In the genomic region with DNA sequence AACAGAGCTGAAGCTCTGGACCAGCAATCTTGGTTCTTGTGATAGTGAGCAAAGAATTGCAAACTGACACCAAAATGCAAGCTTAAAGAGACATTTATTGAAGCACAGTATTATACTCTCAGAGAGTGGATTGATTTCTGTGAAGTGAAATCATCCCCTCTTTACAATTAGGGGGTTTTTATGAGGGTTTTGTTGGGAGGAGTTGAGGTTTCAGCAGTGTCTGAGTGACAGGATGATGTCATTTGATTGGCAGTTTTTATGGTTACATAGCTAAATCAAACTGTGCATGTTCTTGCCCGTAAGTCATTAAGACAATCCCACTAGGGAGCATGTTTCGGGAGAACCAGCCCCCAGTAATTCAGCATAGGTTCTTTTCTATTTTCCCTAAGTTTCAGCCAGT, we compare ENCODE assay signal across 9 cellular contexts.
"Had no signal": no experiment of that assay in that cellular context is flagged by ENCODE, and none has a peak within 500 bp of the region (broad histone marks: within the 10 kb centered on the region; RNA-seq: fewer than 3 reads in every experiment).

No MANE protein-coding gene starts in this region.

- H3K4me2 ChIP-seq: GM23338 had no signal

- FAIRE-seq: H1, H54, K562 had no signal

- H3K27ac ChIP-seq: HL-60 had no signal

- ATAC-seq: GM23338, K562 had no signal

- DNase-seq: H9, HCEC 1CT, IMR-90, KG1 had no signal

- H2AFZ ChIP-seq: GM23338 had no signal

- H3K4me3 ChIP-seq: GM23338, K562 had no signal
